In the genomic region with DNA sequence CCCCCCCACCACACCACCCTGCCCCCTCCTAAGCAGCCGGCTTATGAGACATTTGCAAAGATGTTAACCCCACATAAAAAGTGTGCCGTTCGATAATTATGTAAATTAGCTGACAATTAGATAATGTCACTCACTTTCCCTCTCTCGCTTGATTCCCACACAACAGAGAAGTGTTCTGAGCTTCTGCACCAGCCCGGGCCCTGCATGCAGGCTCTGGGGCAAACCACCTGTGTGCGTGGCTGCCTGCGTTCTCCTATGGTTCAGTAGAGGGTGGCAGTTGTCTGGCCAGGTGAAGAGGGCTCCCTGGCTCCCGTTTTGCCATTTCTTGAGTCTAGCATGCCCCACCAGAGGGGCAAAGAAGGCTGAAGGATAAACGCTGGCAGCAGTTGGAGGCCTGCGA, we compare ENCODE assay signal across 28 cellular contexts.
"Had no signal": no experiment of that assay in that cellular context is flagged by ENCODE, and none has a peak within 500 bp of the region (broad histone marks: within the 10 kb centered on the region; RNA-seq: fewer than 3 reads in every experiment).

No MANE protein-coding gene starts in this region.

- ATAC-seq: stimulated activated effector memory CD8-positive, alpha-beta T cell treated with anti-CD3 and anti-CD28 coated beads, Interleukin-12 subunit alpha, Interleukin-12 subunit beta, amount 100 ng/mL, for 72 hours; stimulated activated memory B cell treated with anti-CD40 and anti-IgM and Interleukin-4, amounts not matched to agents 10 μg/mL and 1 μg/mL and 100 μg/mL, for 72 hours; stimulated activated naive B cell treated with anti-CD40 and anti-IgM and Interleukin-4, amounts not matched to agents 10 μg/mL and 1 μg/mL and 100 μg/mL, for 72 hours; stimulated activated naive CD8-positive, alpha-beta T cell treated with anti-CD3 and anti-CD28 coated beads, Interleukin-15, amount 100 ng/mL, for 72 hours; stimulated activated naive CD8-positive, alpha-beta T cell treated with anti-CD3 and anti-CD28 coated beads, Interleukin-15, Interleukin-2, amounts not matched to agents 100 U/mL and 50 U/mL, for 24 hours; upper lobe of right lung had no signal

- H3K27ac Mint-ChIP-seq: stimulated activated effector memory CD8-positive, alpha-beta T cell treated with anti-CD3 and anti-CD28 coated beads, Interleukin-12 subunit alpha, Interleukin-12 subunit beta, amount 100 ng/mL, for 72 hours; stimulated activated memory B cell treated with anti-CD40 and anti-IgM and Interleukin-4, amounts not matched to agents 10 μg/mL and 1 μg/mL and 100 μg/mL, for 72 hours; stimulated activated naive B cell treated with anti-CD40 and anti-IgM and Interleukin-4, amounts not matched to agents 10 μg/mL and 1 μg/mL and 100 μg/mL, for 72 hours; stimulated activated naive CD8-positive, alpha-beta T cell treated with anti-CD3 and anti-CD28 coated beads, Interleukin-15, amount 100 ng/mL, for 72 hours; stimulated activated naive CD8-positive, alpha-beta T cell treated with anti-CD3 and anti-CD28 coated beads, Interleukin-15, Interleukin-2, amounts not matched to agents 100 ng/mL and 50 ng/mL, for 24 hours; type B pancreatic cell had no signal

- H3K9me3 Mint-ChIP-seq: stimulated activated effector memory CD8-positive, alpha-beta T cell treated with anti-CD3 and anti-CD28 coated beads, Interleukin-12 subunit alpha, Interleukin-12 subunit beta, amount 100 ng/mL, for 72 hours; stimulated activated naive B cell treated with anti-CD40 and anti-IgM and Interleukin-4, amounts not matched to agents 10 μg/mL and 1 μg/mL and 100 μg/mL, for 72 hours; stimulated activated naive CD8-positive, alpha-beta T cell treated with anti-CD3 and anti-CD28 coated beads, Interleukin-15, amount 100 ng/mL, for 72 hours; type B pancreatic cell had no signal

- H3K27ac ChIP-seq: stomach, suprapubic skin, testis, thoracic aorta, thyroid gland, tibial artery, tibial nerve, transverse colon, upper lobe of left lung, upper lobe of right lung, uterus, vagina had no signal

- H3K36me3 Mint-ChIP-seq: stimulated activated effector memory CD8-positive, alpha-beta T cell treated with anti-CD3 and anti-CD28 coated beads, Interleukin-12 subunit alpha, Interleukin-12 subunit beta, amount 100 ng/mL, for 72 hours; stimulated activated memory B cell treated with anti-CD40 and anti-IgM and Interleukin-4, amounts not matched to agents 10 μg/mL and 1 μg/mL and 100 μg/mL, for 72 hours; stimulated activated naive B cell treated with anti-CD40 and anti-IgM and Interleukin-4, amounts not matched to agents 10 μg/mL and 1 μg/mL and 100 μg/mL, for 72 hours; type B pancreatic cell had no signal

- H3K9me3 ChIP-seq: stomach, suprapubic skin, testis, thoracic aorta, thyroid gland, tibial artery, tibial nerve, transverse colon, upper lobe of left lung, upper lobe of right lung, uterus, vagina had no signal

- H3K27me3 ChIP-seq: stomach, suprapubic skin, testis, thyroid gland, tibial artery, tibial nerve, transverse colon, upper lobe of left lung, upper lobe of right lung, uterus, vagina had no signal

- DNase-seq: stimulated activated CD4-positive, alpha-beta T cell treated with anti-CD3 and anti-CD28 coated beads, Interleukin-2, amount 100 ng/mL, for 48 hours; stimulated activated CD4-positive, alpha-beta T cell treated with anti-CD3 and anti-CD28 coated beads, Interleukin-4, amount 100 ng/mL, for 1 hour; stimulated activated CD4-positive, alpha-beta T cell treated with anti-CD3 and anti-CD28 coated beads, Interleukin-4, amount 100 ng/mL, for 24 hours; stimulated activated CD4-positive, alpha-beta T cell treated with anti-CD3 and anti-CD28 coated beads, Interleukin-4, amount 100 ng/mL, for 4 hours; stimulated activated CD8-positive, alpha-beta memory T cell treated with anti-CD3 and anti-CD28 coated beads, Interleukin-4, amount 100 ng/mL, for 48 hours; stimulated activated naive B cell treated with anti-CD40 and anti-IgM and Interleukin-4, amounts not matched to agents 10 μg/mL and 1 μg/mL and 100 μg/mL, for 72 hours; stimulated activated naive CD4-positive, alpha-beta T cell; stimulated activated naive CD4-positive, alpha-beta T cell treated with Interleukin-2 at 50 U/mL for 16 hours; stimulated activated naive CD8-positive, alpha-beta T cell treated with anti-CD3 and anti-CD28 coated beads, Interleukin-15, amount 100 ng/mL, for 72 hours; stimulated activated naive CD8-positive, alpha-beta T cell treated with anti-CD3 and anti-CD28 coated beads, Interleukin-15, Interleukin-2, amounts not matched to agents 100 U/mL and 50 U/mL, for 24 hours; stomach; substantia nigra; testis; thyroid gland; tibial artery; transverse colon; trophoblast cell; upper lobe of left lung; upper lobe of right lung; uterus had no signal

- H3K36me3 ChIP-seq: stomach, suprapubic skin, thoracic aorta, thyroid gland, tibial artery, tibial nerve, transverse colon, upper lobe of left lung, upper lobe of right lung, uterus, vagina had no signal

- H3K4me1 Mint-ChIP-seq: stimulated activated effector memory CD8-positive, alpha-beta T cell treated with anti-CD3 and anti-CD28 coated beads, Interleukin-12 subunit alpha, Interleukin-12 subunit beta, amount 100 ng/mL, for 72 hours; stimulated activated memory B cell treated with anti-CD40 and anti-IgM and Interleukin-4, amounts not matched to agents 10 μg/mL and 1 μg/mL and 100 μg/mL, for 72 hours; stimulated activated naive B cell treated with anti-CD40 and anti-IgM and Interleukin-4, amounts not matched to agents 10 μg/mL and 1 μg/mL and 100 μg/mL, for 72 hours; stimulated activated naive CD8-positive, alpha-beta T cell treated with anti-CD3 and anti-CD28 coated beads, Interleukin-15, amount 100 ng/mL, for 72 hours had no signal

- H3K4me3 ChIP-seq: stomach, suprapubic skin, testis, thoracic aorta, thyroid gland, tibial artery, tibial nerve, transverse colon, upper lobe of left lung, upper lobe of right lung, uterus, vagina had no signal

- H3K27me3 Mint-ChIP-seq: stimulated activated memory B cell treated with anti-CD40 and anti-IgM and Interleukin-4, amounts not matched to agents 10 μg/mL and 1 μg/mL and 100 μg/mL, for 72 hours had no signal

- H3K4me3 Mint-ChIP-seq: stimulated activated effector memory CD8-positive, alpha-beta T cell treated with anti-CD3 and anti-CD28 coated beads, Interleukin-12 subunit alpha, Interleukin-12 subunit beta, amount 100 ng/mL, for 72 hours; stimulated activated memory B cell treated with anti-CD40 and anti-IgM and Interleukin-4, amounts not matched to agents 10 μg/mL and 1 μg/mL and 100 μg/mL, for 72 hours; stimulated activated naive B cell treated with anti-CD40 and anti-IgM and Interleukin-4, amounts not matched to agents 10 μg/mL and 1 μg/mL and 100 μg/mL, for 72 hours; stimulated activated naive CD8-positive, alpha-beta T cell treated with anti-CD3 and anti-CD28 coated beads, Interleukin-15, amount 100 ng/mL, for 72 hours; stimulated activated naive CD8-positive, alpha-beta T cell treated with anti-CD3 and anti-CD28 coated beads, Interleukin-15, Interleukin-2, amounts not matched to agents 100 ng/mL and 50 ng/mL, for 24 hours; type B pancreatic cell had no signal

- H3K4me1 ChIP-seq: suprapubic skin, testis, thyroid gland, tibial artery, tibial nerve, transverse colon, upper lobe of left lung, upper lobe of right lung, uterus, vagina had no signal
